Comparison of ENCODE assay signal across 12 cellular contexts in genomic region chr9:12777149-12778010, GRCh38. TPM values are rescaled to one million over a fixed set of nuclear protein-coding genes. Genes with fewer than 3 reads are reported as not detected.
DNase-seq lines count a peak whose midpoint lies in the region; ATAC-seq, FAIRE-seq and TF ChIP-seq lines count a peak whose summit lies in the region.
"Had no signal": no experiment of that assay in that cellular context is flagged by ENCODE, and none has a peak within 500 bp of the region (broad histone marks: within the 10 kb centered on the region; RNA-seq: fewer than 3 reads in every experiment).

No MANE protein-coding gene starts in this region.

- peak overlapping the region; percentile 88 for H3K9ac ChIP-seq in fibroblast of lung (ENCODE audit: insufficient read depth, low read length)

- H3K79me2 ChIP-seq in ACC112 (ENCODE audit: control insufficient read depth, insufficient read depth, low read length, unreplicated experiment) (peaks cover 61% of the 10 kb centered on the region), fibroblast of lung (ENCODE audit: control insufficient read depth, insufficient read depth, low read length) (peaks cover 68% of the 10 kb centered on the region), osteoblast (ENCODE audit: insufficient read depth, low read length) (peaks cover 66% of the 10 kb centered on the region), OCI-LY7 (ENCODE audit: insufficient read depth, low read depth, low read length) (no peaks in the 10 kb centered on the region)

- no peak for TF ChIP-seq CTCF in Peyer's patch (IDR thresholded peaks at IDR 0.05)
- no peak for TF ChIP-seq CTCF in fibroblast of lung (conservative IDR thresholded peaks at IDR 0.05 in 1 of 2, IDR thresholded peaks at IDR 0.05 in 1 of 2; ENCODE audit: low read depth in 1 of 2, low read length in 2 of 2)
- TF ChIP-seq CTCF in osteoblast (IDR thresholded peaks at IDR 0.05; ENCODE audit: extremely low read depth, low read depth, low read length), result no peak
- no peak for TF ChIP-seq CTCF in OCI-LY7 (conservative IDR thresholded peaks at IDR 0.05; ENCODE audit: low read length)

- DNase-seq in Peyer's patch (no peak), fibroblast of lung (ENCODE audit: low read depth in 2 of 2) (no peak), osteoblast (ENCODE audit: insufficient read length, low spot score, missing footprints) (peak; percentile 77), HTR-8/SVneo (ENCODE audit: insufficient read length, low spot score) (no peak), NCI-H1092 treated with DMSO at 0.1 percent for 48 hours (lab: John Stamatoyannopoulos, UW) (no peak), OCI-LY7 (ENCODE audit: low spot score) (no peak)
- DNase-seq: activated CD4-positive, alpha-beta T cell treated with anti-CD3 and anti-CD28 coated beads, Interleukin-2, amount 10 ng/mL, durations not matched to agents 7 days and 5 days; activated naive CD8-positive, alpha-beta T cell treated with anti-CD3 and anti-CD28 coated beads, Interleukin-2, amount 10 ng/mL, durations not matched to agents 7 days and 5 days; NCI-H1092 had no signal

- H4K20me1 ChIP-seq in fibroblast of lung (ENCODE audit: control insufficient read depth, extremely low read depth, insufficient read depth, low read length) (no peaks in the 10 kb centered on the region), osteoblast (ENCODE audit: insufficient read depth, low read length) (no peaks in the 10 kb centered on the region), OCI-LY7 (ENCODE audit: insufficient read depth, low read length) (no peaks in the 10 kb centered on the region)

- POLR2A ChIA-PET in OCI-LY7 (lab: Charles Lee), result interaction anchor here (0.6 kb wide), 1 partner anchor 41 kb away, joined by 3 read pairs; no protein-coding TSS in a partner anchor

- H3K4me3 ChIP-seq in ACC112 (ENCODE audit: low read depth, low read length) (peak overlapping the region; percentile 96), Peyer's patch (peak overlapping the region in 2 of 4 donors; percentile 71 to 82), fibroblast of lung (replicated peaks in 1 of 4; ENCODE audit: control extremely low read depth in 1 of 4, insufficient read depth in 1 of 4, low read depth in 3 of 4, low read length in 4 of 4) (peak overlapping the region; percentile 73 to 98 (median 84)), osteoblast (ENCODE audit: insufficient read depth, low read length) (peak overlapping the region; percentile 90), OCI-LY7 (ENCODE audit: low read depth, low read length, poor library complexity, severe bottlenecking) (no peak overlapping the region)

- intact Hi-C loops in OCI-LY7 (cut with micrococcal nuclease; ENCODE audit: unreplicated experiment), result no loop called here

- FAIRE-seq in HTR-8/SVneo (lab: Jason Lieb, UNC), result no peak

- H3K4me2 ChIP-seq in fibroblast of lung (ENCODE audit: extremely low read depth, insufficient read depth, low read length), result peak overlapping the region; percentile 94
- peak overlapping the region; percentile 86 for H3K4me2 ChIP-seq in osteoblast (ENCODE audit: insufficient read depth, low read length)
- no peak overlapping the region for H3K4me2 ChIP-seq in OCI-LY7 (ENCODE audit: low read length)

- H3K4me1 ChIP-seq in ACC112 (ENCODE audit: control insufficient read depth, insufficient read depth, low read length, unreplicated experiment) (peaks cover 25% of the 10 kb centered on the region), Peyer's patch (no peaks in the 10 kb centered on the region), fibroblast of lung (ENCODE audit: control insufficient read depth, extremely low read depth, insufficient read depth, low read length) (peaks cover 3% of the 10 kb centered on the region), osteoblast (ENCODE audit: insufficient read depth, low read length) (peaks cover 8% of the 10 kb centered on the region), OCI-LY7 (ENCODE audit: insufficient read depth, low read length, poor library complexity, severe bottlenecking) (no peaks in the 10 kb centered on the region)

- H3K9me3 ChIP-seq in Peyer's patch (no peaks in the 10 kb centered on the region), fibroblast of lung (ENCODE audit: control insufficient read depth, insufficient read depth, low read depth, low read length) (no peaks in the 10 kb centered on the region), osteoblast (ENCODE audit: low read depth, low read length) (no peaks in the 10 kb centered on the region), OCI-LY7 (ENCODE audit: low read length) (no peaks in the 10 kb centered on the region)

- no peaks in the 10 kb centered on the region for H3K9me2 ChIP-seq in OCI-LY7 (ENCODE audit: insufficient read depth, low read length)

- CTCF ChIA-PET in OCI-LY7 (lab: Charles Lee; ENCODE audit: unreplicated experiment), result no interaction called here

- H3K27ac ChIP-seq in ACC112 (ENCODE audit: low read depth, low read length) (peak overlapping the region; percentile 96), Peyer's patch (peak overlapping the region in 3 of 4 donors; percentile 76 to 97 (median 96)), fibroblast of lung (ENCODE audit: insufficient read depth, low read length) (peak overlapping the region; percentile 93), osteoblast (ENCODE audit: low read depth, low read length) (peak overlapping the region; percentile 88), OCI-LY7 (ENCODE audit: low read depth, low read length, poor library complexity, severe bottlenecking) (no peak overlapping the region)

- H3K27me3 ChIP-seq in ACC112 (ENCODE audit: insufficient read depth, low read length), result no peaks in the 10 kb centered on the region
- no peaks in the 10 kb centered on the region for H3K27me3 ChIP-seq in Peyer's patch
- H3K27me3 ChIP-seq in fibroblast of lung (ENCODE audit: control insufficient read depth, insufficient read depth, low read length), result no peaks in the 10 kb centered on the region
- H3K27me3 ChIP-seq in osteoblast (ENCODE audit: insufficient read depth, low read length), result no peaks in the 10 kb centered on the region

- TF ChIP-seq POLR2A in Peyer's patch (IDR thresholded peaks at IDR 0.05), result no peak

- ATAC-seq in HG03175 (IDR thresholded peaks at IDR 0.05; ENCODE audit: unreplicated experiment), result no peak
- ATAC-seq: stimulated activated memory B cell treated with anti-CD40 and anti-IgM and Interleukin-4, amounts not matched to agents 10 μg/mL and 1 μg/mL and 100 μg/mL, for 72 hours had no signal

- no peak overlapping the region for H2AFZ ChIP-seq in ACC112 (ENCODE audit: low read length, unreplicated experiment)
- no peak overlapping the region for H2AFZ ChIP-seq in fibroblast of lung (ENCODE audit: low read length)
- H2AFZ ChIP-seq in osteoblast (ENCODE audit: low read length), result no peak overlapping the region
- no peak overlapping the region for H2AFZ ChIP-seq in OCI-LY7 (ENCODE audit: low read length)

- H3K36me3 ChIP-seq in ACC112 (ENCODE audit: insufficient read depth, low read length) (peaks cover 20% of the 10 kb centered on the region; the same call in 1 of the 2 replicates), Peyer's patch (no peaks in the 10 kb centered on the region), fibroblast of lung (ENCODE audit: control insufficient read depth, insufficient read depth, low read length) (peaks cover 2% of the 10 kb centered on the region), osteoblast (ENCODE audit: insufficient read depth, low read length) (peaks cover 16% of the 10 kb centered on the region), OCI-LY7 (ENCODE audit: insufficient read depth, low read length) (no peaks in the 10 kb centered on the region)

- BruUV-seq in OCI-LY7 (replicated peaks; lab: Mats Ljungman, UMichigan), result no TSS peak

RNA-seq across cellular contexts. Expression of gene LURAP1L, which starts 2.6 kb away (rescaled TPM):
- total RNA-seq in Peyer's patch (10 to 100 TPM in 3 of 4 donors, 1 to 10 TPM in 1; 7.4 to 33.3 (median 14.3) TPM), fibroblast of lung (87.6 and 94.1 TPM in 2 replicates), osteoblast (88.3 and 107 TPM in 2 replicates), OCI-LY7 (2022) (not detected in 2 replicates)
- 26.0 and 39.9 TPM in 2 replicates for polyA plus RNA-seq in fibroblast of lung
- polyA plus RNA-seq in fibroblast of lung (2012), result 18.1 and 26.2 TPM in 2 replicates
- 21.1 and 23.6 TPM in 2 replicates for polyA minus RNA-seq in fibroblast of lung (ENCODE audit: low replicate concordance)
- total RNA-seq in OCI-LY7 (2014; rRNA removed; shearing (Covaris generic)), result not detected in 2 replicates
- total RNA-seq: activated CD4-positive, alpha-beta T cell treated with anti-CD3 and anti-CD28 coated beads, Interleukin-2, amount 10 ng/mL, durations not matched to agents 7 days and 5 days; activated naive CD8-positive, alpha-beta T cell treated with anti-CD3 and anti-CD28 coated beads, Interleukin-2, amount 10 ng/mL, durations not matched to agents 7 days and 5 days had no signal

Comparison
In these comparisons a context has a peak if more than half of its experiments do, and no peak if none do; other contexts are left out.
1. RNA of gene LURAP1L, which starts 2.6 kb away (total RNA-seq): 87.6 to 94.1 TPM in fibroblast of lung, 88.3 to 107 TPM in osteoblast and 7.4 to 33.3 TPM in Peyer's patch; not detected in OCI-LY7; every median in the first group is over 4 times any median in the second.